In genomic region chr11:47508595-47509555, GRCh38 we compare ENCODE assay signal across 11 cellular contexts. TPM values are rescaled to one million over a fixed set of nuclear protein-coding genes. Genes with fewer than 3 reads are reported as not detected.
A peak's percentile ranks its signal among the peaks of the same experiment; 100 is the strongest.
DNase-seq lines count a peak whose midpoint lies in the region; ATAC-seq and TF ChIP-seq lines count a peak whose summit lies in the region.
"Had no signal": no experiment of that assay in that cellular context is flagged by ENCODE, and none has a peak within 500 bp of the region (broad histone marks: within the 10 kb centered on the region; RNA-seq: fewer than 3 reads in every experiment).

No MANE protein-coding gene starts in this region.

- no peak overlapping the region for H3K18ac ChIP-seq in H9 (ENCODE audit: insufficient read length, low read depth, low read length)

- H3K79me2 ChIP-seq in H9 (ENCODE audit: insufficient read depth, low read length), result peaks cover 45% of the 10 kb centered on the region; the same call in 1 of the 2 replicates
- peaks cover 97% of the 10 kb centered on the region for H3K79me2 ChIP-seq in PC-3 (ENCODE audit: low read length)

- POLR2A ChIA-PET in PC-3 (lab: Charles Lee; ENCODE audit: unreplicated experiment), result no interaction called here

- H3K23ac ChIP-seq in H9 (ENCODE audit: insufficient read length, low read depth, low read length), result no peak overlapping the region

- no peaks in the 10 kb centered on the region for H3K27me3 ChIP-seq in H9 (ENCODE audit: insufficient read depth, low read length)
- H3K27me3 ChIP-seq in muscle layer of duodenum (ENCODE audit: low read depth, low read length), result no peaks in the 10 kb centered on the region
- H3K27me3 ChIP-seq in PC-3 (ENCODE audit: low read length), result no peaks in the 10 kb centered on the region
- H3K27me3 ChIP-seq: vagina had no signal

- H3K4me3 ChIP-seq in muscle layer of duodenum (ENCODE audit: low read depth in 1 of 2, low read length in 2 of 2) (no peak overlapping the region), PC-3 (ENCODE audit: low read length) (no peak overlapping the region)
- H3K4me3 ChIP-seq: vagina had no signal

- no peak overlapping the region for H2BK120ac ChIP-seq in H9 (ENCODE audit: low read depth, low read length, poor library complexity, severe bottlenecking)

- H3K27me3 Mint-ChIP-seq in H9 (ENCODE audit: low read depth), result no peaks in the 10 kb centered on the region
- H3K27me3 Mint-ChIP-seq in activated T-cell treated with anti-CD3 and anti-CD28 coated beads, Interleukin-2, amount 50 U/mL, for 72 hours (ENCODE audit: low read depth), result no peaks in the 10 kb centered on the region

- H3K9ac ChIP-seq in H9 (ENCODE audit: extremely low read depth, insufficient read length, low read length) (no peak overlapping the region), PC-3 (ENCODE audit: low read length) (no peak overlapping the region)

- H3K4me3 Mint-ChIP-seq in H9, result peak overlapping the region in 1 of 2 experiments; percentile 8; a peak in 2 of 5 replicates
- H3K4me3 Mint-ChIP-seq in activated T-cell treated with anti-CD3 and anti-CD28 coated beads, Interleukin-2, amount 50 U/mL, for 72 hours, result peak overlapping the region; percentile 68 to 86

- 0 out of 2 replicates have a peak overlapping the region, but pooled peaks have one; percentile 44 for H3K14ac ChIP-seq in H9 (ENCODE audit: insufficient read depth, low read length)

- H4K5ac ChIP-seq in H9 (ENCODE audit: insufficient read length, low read depth, low read length), result no peak overlapping the region

- H3K27ac Mint-ChIP-seq in H9, result peak overlapping the region; percentile 42 to 87 (median 80)
- H3K27ac Mint-ChIP-seq in activated T-cell treated with anti-CD3 and anti-CD28 coated beads, Interleukin-2, amount 50 U/mL, for 72 hours, result peak overlapping the region; percentile 99

- H4K91ac ChIP-seq in H9 (ENCODE audit: insufficient read length, low read depth, low read length), result no peak overlapping the region

- no peaks in the 10 kb centered on the region for H3F3A ChIP-seq in PC-3 (ENCODE audit: low read length, unreplicated experiment)

- DNase-seq in ELF-1 (ENCODE audit: low read depth, low spot score) (peak; percentile 55), H9 (no peak), AG08395 (ENCODE audit: low spot score) (no peak), PC-3 (no peak)
- peak in 1 of 2 donors; percentile 4 for DNase-seq in activated T-cell treated with anti-CD3 and anti-CD28 coated beads, Interleukin-2, amount 50 U/mL, for 72 hours

- no peak overlapping the region for H3K56ac ChIP-seq in H9 (ENCODE audit: insufficient read length, low read depth, low read length)

- H3K4me1 ChIP-seq in H9 (ENCODE audit: insufficient read depth, low read length) (peaks cover 19% of the 10 kb centered on the region; the same call in 1 of the 2 replicates), muscle layer of duodenum (ENCODE audit: control insufficient read depth in 1 of 2, insufficient read depth in 2 of 2, low read length in 2 of 2) (peaks cover 18 to 52% of the 10 kb centered on the region in 2 donors), PC-3 (ENCODE audit: insufficient read depth, low read length) (peaks cover 17% of the 10 kb centered on the region)

- no peak overlapping the region for H2BK20ac ChIP-seq in H9 (ENCODE audit: low read depth, low read length, poor library complexity, severe bottlenecking)

- H3K36me3 ChIP-seq in muscle layer of duodenum (ENCODE audit: control insufficient read depth in 1 of 2, insufficient read depth in 2 of 2, low read length in 2 of 2), result no peaks in the 10 kb centered on the region
- H3K36me3 ChIP-seq in PC-3 (ENCODE audit: low read depth, low read length), result no peaks in the 10 kb centered on the region
- H3K36me3 ChIP-seq: vagina had no signal

- peak in 1 of 2 donors; percentile 22 for ATAC-seq in activated T-cell treated with anti-CD3 and anti-CD28 coated beads, Interleukin-2, amount 50 U/mL, for 72 hours (replicated peaks in 1 of 2)
- ATAC-seq in HG03521 (IDR thresholded peaks at IDR 0.05; ENCODE audit: unreplicated experiment) (no peak), PC-3 (no peak), HG03469 (IDR thresholded peaks at IDR 0.05; ENCODE audit: unreplicated experiment) (no peak)

- no peak overlapping the region for H4K8ac ChIP-seq in H9 (replicated peaks; ENCODE audit: insufficient read length, low read depth, low read length)

- no CpG with 5 or more reads among the region's 16 CpGs for WGBS in H9 (ENCODE audit: extremely low coverage, insufficient read length, low lambda C conversion rate)

- H2BK12ac ChIP-seq in H9 (ENCODE audit: insufficient read length, low read depth, low read length), result no peak overlapping the region

- H3K4me2 ChIP-seq in H9 (ENCODE audit: insufficient read depth, insufficient read length, low read length), result no peak overlapping the region
- no peak overlapping the region for H3K4me2 ChIP-seq in PC-3 (ENCODE audit: low read length)

- H3K4ac ChIP-seq in H9 (ENCODE audit: low read depth, low read length), result no peak overlapping the region

- no peaks in the 10 kb centered on the region for H3K23me2 ChIP-seq in H9 (ENCODE audit: insufficient read length, low read depth, low read length, poor library complexity, severe bottlenecking)

- CTCF ChIA-PET in PC-3 (lab: Charles Lee), result no interaction called here

- H3K9me3 ChIP-seq in H9 (ENCODE audit: control insufficient read depth, low read depth, low read length) (no peaks in the 10 kb centered on the region), muscle layer of duodenum (ENCODE audit: control insufficient read depth in 1 of 2, low read length in 2 of 2) (no peaks in the 10 kb centered on the region), PC-3 (ENCODE audit: low read length) (no peaks in the 10 kb centered on the region)
- H3K9me3 ChIP-seq: vagina had no signal

- no peaks in the 10 kb centered on the region for H3K9me3 Mint-ChIP-seq in H9
- no peaks in the 10 kb centered on the region for H3K9me3 Mint-ChIP-seq in activated T-cell treated with anti-CD3 and anti-CD28 coated beads, Interleukin-2, amount 50 U/mL, for 72 hours

- H2BK5ac ChIP-seq in H9 (ENCODE audit: insufficient read length, low read length), result no peak overlapping the region

- no peaks in the 10 kb centered on the region for H3K9me2 ChIP-seq in PC-3 (replicated peaks; ENCODE audit: low read length)

- H4K20me1 ChIP-seq in H9 (ENCODE audit: control insufficient read depth, insufficient read depth, insufficient read length) (no peaks in the 10 kb centered on the region), PC-3 (ENCODE audit: low read length) (peaks cover 9% of the 10 kb centered on the region; the same call in 1 of the 2 replicates)

- peaks cover 0 to 17% (median 4%) of the 10 kb centered on the region in 3 experiments; a peak in 4 of 7 replicates for H3K36me3 Mint-ChIP-seq in H9 (ENCODE audit: insufficient read depth in 1 of 3, low read depth in 3 of 3)
- H3K36me3 Mint-ChIP-seq in activated T-cell treated with anti-CD3 and anti-CD28 coated beads, Interleukin-2, amount 50 U/mL, for 72 hours (ENCODE audit: insufficient read depth in 2 of 2), result peaks cover 0 to 2% of the 10 kb centered on the region in 2 donors

- H3K27ac ChIP-seq in H9 (ENCODE audit: insufficient read length, low read depth, low read length), result no peak overlapping the region
- peak overlapping the region; percentile 67 for H3K27ac ChIP-seq in muscle layer of duodenum (ENCODE audit: low read length)
- no peak overlapping the region for H3K27ac ChIP-seq in PC-3 (ENCODE audit: low read length)
- H3K27ac ChIP-seq: vagina had no signal

- no peak for TF ChIP-seq CTCF in H9 (conservative IDR thresholded peaks at IDR 0.05)
- no peak for TF ChIP-seq CTCF in PC-3 (conservative IDR thresholded peaks at IDR 0.05; ENCODE audit: low read depth, low read length)

- no peak overlapping the region for H2BK15ac ChIP-seq in H9 (ENCODE audit: low read depth, low read length)

- H3K79me1 ChIP-seq in H9 (ENCODE audit: insufficient read depth, low read depth, low read length, poor library complexity, severe bottlenecking), result peaks cover 11% of the 10 kb centered on the region

- no peak overlapping the region for H2AK5ac ChIP-seq in H9 (ENCODE audit: insufficient read length, low read length)

- H3K4me1 Mint-ChIP-seq in H9, result peaks cover 49 to 57% of the 10 kb centered on the region in 2 experiments
- peaks cover 91% of the 10 kb centered on the region for H3K4me1 Mint-ChIP-seq in activated T-cell treated with anti-CD3 and anti-CD28 coated beads, Interleukin-2, amount 50 U/mL, for 72 hours (ENCODE audit: low read depth)

- intact Hi-C loops in PC-3 (cut with micrococcal nuclease), result no loop called here

- H2AFZ ChIP-seq in H9 (ENCODE audit: low read length) (no peak overlapping the region), PC-3 (ENCODE audit: low read length) (no peak overlapping the region)

- no peak overlapping the region for H3T11ph ChIP-seq in H9 (ENCODE audit: low read length)

- BruUV-seq in PC-3 (replicated peaks; lab: Mats Ljungman, UMichigan), result no TSS peak

RNA-seq across cellular contexts. Expression of gene CELF1, which starts 44.1 kb away (rescaled TPM):
- 211 and 217 TPM in 2 replicates for total RNA-seq in H9 (2021)
- 100 to 1,000 TPM; 128 to 149 TPM for total RNA-seq in activated T-cell treated with anti-CD3 and anti-CD28 coated beads, Interleukin-2, amount 50 U/mL, for 72 hours
- total RNA-seq in PC-3 (2014; rRNA removed), result 80.1 and 92.7 TPM in 2 replicates

RNA-seq across cellular contexts. Expression of gene PTPMT1, which starts 56.5 kb away (rescaled TPM):
- total RNA-seq in H9 (2021) (66.0 and 72.9 TPM in 2 replicates), PC-3 (2014; rRNA removed) (167 and 212 TPM in 2 replicates)
- total RNA-seq in activated T-cell treated with anti-CD3 and anti-CD28 coated beads, Interleukin-2, amount 50 U/mL, for 72 hours, result 10 to 100 TPM; 37.0 to 40.1 TPM

RNA-seq across cellular contexts. Expression of gene RAPSN, which starts 59.9 kb away (rescaled TPM):
- total RNA-seq in H9 (2021), result 0.48 TPM in 1 of 2 replicates, not detected in the other
- 1 to 10 TPM in 1 of 2 donors, under 1 TPM in 1; 0.77 to 1.3 TPM for total RNA-seq in activated T-cell treated with anti-CD3 and anti-CD28 coated beads, Interleukin-2, amount 50 U/mL, for 72 hours
- 0.23 TPM in 1 of 2 replicates, not detected in the other for total RNA-seq in PC-3 (2014; rRNA removed)
- total RNA-seq: epithelial cell of proximal tubule, HT1080, vagina had no signal
